5 cellular contexts compared by ENCODE assay signal in the genomic region with DNA sequence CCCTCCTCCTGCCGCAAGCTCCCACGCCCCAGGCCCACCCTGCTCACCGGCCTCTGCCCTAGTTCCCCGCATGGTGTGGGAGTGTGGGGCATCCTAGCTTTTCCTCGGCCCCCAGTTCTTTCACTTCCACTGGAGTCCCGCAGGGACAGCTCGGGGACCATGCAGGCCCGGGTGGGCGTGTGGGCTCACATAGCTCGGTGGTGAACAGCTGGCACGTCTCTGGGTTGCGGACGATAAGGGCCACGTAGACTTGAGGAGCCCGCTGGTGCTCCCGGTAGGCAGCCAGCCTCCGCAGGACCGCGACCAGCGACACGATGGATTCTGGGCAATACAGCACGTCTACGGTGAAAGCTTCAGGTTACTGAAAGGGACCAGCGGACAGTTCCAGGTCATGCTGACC. TPM values are rescaled to one million over a fixed set of nuclear protein-coding genes. Genes with fewer than 3 reads are reported as not detected.
DNase-seq lines count a peak whose midpoint lies in the region; TF ChIP-seq lines count a peak whose summit lies in the region.
"Not testable (repeated sequence)": the region's sequence is repeated elsewhere in the genome, so short reads cannot be mapped to it uniquely, and the experiment has no call there.

No MANE protein-coding gene starts in this region.

- DNase-seq in endodermal cell (peak; percentile 15), cardiac septum (ENCODE audit: low spot score) (peak; percentile 49), left kidney (ENCODE audit: low read depth, low spot score) (peak; percentile 9), posterior vena cava (ENCODE audit: low spot score) (peak; percentile 69)
- DNase-seq in nephron progenitor cell: not testable (repeated sequence)

- H3K27me3 Mint-ChIP-seq in endodermal cell (ENCODE audit: insufficient read depth); nephron progenitor cell (ENCODE audit: low read depth, poor library complexity): not testable (repeated sequence)

- not testable (repeated sequence) for TF ChIP-seq CTCF in endodermal cell (conservative IDR thresholded peaks at IDR 0.05); nephron progenitor cell (IDR thresholded peaks at IDR 0.05)

- intact Hi-C loops in cardiac septum (cut with DNase I): loop anchor here (10.0 kb wide), 1 partner anchor 69 kb away; no protein-coding TSS in a partner anchor
- intact Hi-C loops in posterior vena cava (cut with DNase I): not testable (repeated sequence)

- not testable (repeated sequence) for H3K9ac ChIP-seq in endodermal cell (ENCODE audit: extremely low read depth, low read length, poor library complexity, severe bottlenecking)

- H3K4me3 ChIP-seq in endodermal cell (ENCODE audit: low read length): not testable (repeated sequence)

- WGBS in endodermal cell (ENCODE audit: insufficient coverage in 1 of 2, insufficient read length in 1 of 2), 2 experiments: 98 to 99% methylated on average over 18 to 24 of the region's 24 CpGs

- not testable (repeated sequence) for H3K4me1 Mint-ChIP-seq in endodermal cell, nephron progenitor cell

- H3K27ac Mint-ChIP-seq in endodermal cell: not testable (repeated sequence)
- peak overlapping the region; percentile 74 for H3K27ac Mint-ChIP-seq in nephron progenitor cell

- H3K4me1 ChIP-seq in endodermal cell (ENCODE audit: control insufficient read depth, insufficient read depth, low read length): not testable (repeated sequence)

- H3K36me3 ChIP-seq in endodermal cell (ENCODE audit: control insufficient read depth, insufficient read depth, low read length): not testable (repeated sequence)

- not testable (repeated sequence) for H3K36me3 Mint-ChIP-seq in endodermal cell (ENCODE audit: low read depth); nephron progenitor cell (ENCODE audit: low read depth)

- not testable (repeated sequence) for H3K27me3 ChIP-seq in endodermal cell (ENCODE audit: control insufficient read depth, insufficient read depth, low read length, poor library complexity, severe bottlenecking)

- H3K9me3 ChIP-seq in endodermal cell (ENCODE audit: control insufficient read depth, low read length): not testable (repeated sequence)

- not testable (repeated sequence) for H3K9me3 Mint-ChIP-seq in endodermal cell, nephron progenitor cell

- H3K27ac ChIP-seq in endodermal cell (ENCODE audit: low read depth, low read length): not testable (repeated sequence)

- H3K4me3 Mint-ChIP-seq in endodermal cell, nephron progenitor cell: not testable (repeated sequence)

RNA-seq across cellular contexts. Expression of a gene that starts 34.7 kb away (rescaled TPM):
- 10 to 100 TPM; 47.2 to 65.1 TPM for total RNA-seq in endodermal cell
- 45.8 TPM for polyA plus RNA-seq in endodermal cell (2013, experiment 1 of 2)
- polyA plus RNA-seq in endodermal cell (2013, experiment 2 of 2): 41.1 TPM
- 8.2 TPM for total RNA-seq in cardiac septum
- 10 to 100 TPM; 12.0 to 13.0 TPM for total RNA-seq in posterior vena cava
